ENCODE assay signal across 12 cellular contexts in genomic region chr16:85563031-85563430, GRCh38. TPM values are rescaled to one million over a fixed set of nuclear protein-coding genes. Genes with fewer than 3 reads are reported as not detected.
A peak's percentile ranks its signal among the peaks of the same experiment; 100 is the strongest.
DNase-seq lines count a peak whose midpoint lies in the region; ATAC-seq and TF ChIP-seq lines count a peak whose summit lies in the region.
"Had no signal": no experiment of that assay in that cellular context is flagged by ENCODE, and none has a peak within 500 bp of the region (broad histone marks: within the 10 kb centered on the region; RNA-seq: fewer than 3 reads in every experiment).

No MANE protein-coding gene starts in this region.

- no peak for TF ChIP-seq EP300 in sigmoid colon (IDR thresholded peaks at IDR 0.05)

- in situ Hi-C loops in GM13976 (cut with MboI; ENCODE audit: low sequenced_read_pairs, unreplicated experiment) = no loop called here

- H3K4me1 ChIP-seq in sigmoid colon = peaks cover 0 to 65% (median 48%) of the 10 kb centered on the region in 4 donors
- peaks cover 66% of the 10 kb centered on the region for H3K4me1 ChIP-seq in body of pancreas

- H3K4me3 ChIP-seq in WERI-Rb-1 (ENCODE audit: low read depth, low read length) (no peak overlapping the region), sigmoid colon (no peak overlapping the region), body of pancreas (no peak overlapping the region)

- no peak for DNase-seq in WERI-Rb-1
- DNase-seq in left kidney (ENCODE audit: low read depth, low spot score) = peak; percentile 66
- no peak for DNase-seq in sigmoid colon
- no peak for DNase-seq in body of pancreas
- DNase-seq in GF-D8 (lab: John Stamatoyannopoulos, UW) = no peak
- DNase-seq in GM13976 (ENCODE audit: low spot score) = no peak
- DNase-seq: activated CD8-positive, alpha-beta memory T cell treated with anti-CD3 and anti-CD28 coated beads, Interleukin-2, amount 50 U/mL, for 4 hours; amniotic stem cell; effector memory CD4-positive, alpha-beta T cell; MV-4-11 had no signal

- TF ChIP-seq POLR2A in sigmoid colon (IDR thresholded peaks at IDR 0.05) = no peak
- TF ChIP-seq POLR2A in body of pancreas (IDR thresholded peaks at IDR 0.05) = no peak

- 32 to 74% methylated on average over 8 of the region's 8 CpGs for WGBS in sigmoid colon, 2 donors
- WGBS in body of pancreas, 2 donors = 78 to 86% methylated on average over 8 of the region's 8 CpGs

- H3K36me3 ChIP-seq in WERI-Rb-1 = peaks cover 4% of the 10 kb centered on the region; the same call in 1 of the 2 replicates
- H3K36me3 ChIP-seq in sigmoid colon = no peaks in the 10 kb centered on the region
- H3K36me3 ChIP-seq in body of pancreas (replicated peaks in 1 of 2; ENCODE audit: insufficient read depth in 1 of 2, low read depth in 2 of 2) = no peaks in the 10 kb centered on the region

- H3K9me3 ChIP-seq in WERI-Rb-1 (ENCODE audit: severe bottlenecking) (no peaks in the 10 kb centered on the region), sigmoid colon (no peaks in the 10 kb centered on the region), body of pancreas (no peaks in the 10 kb centered on the region)

- no peaks in the 10 kb centered on the region for H3K27me3 ChIP-seq in WERI-Rb-1 (ENCODE audit: insufficient read depth, low read depth, severe bottlenecking)
- no peaks in the 10 kb centered on the region for H3K27me3 ChIP-seq in sigmoid colon
- H3K27me3 ChIP-seq in body of pancreas = no peaks in the 10 kb centered on the region

- ATAC-seq in body of pancreas (no peak), HG03196 (IDR thresholded peaks at IDR 0.05; ENCODE audit: unreplicated experiment) (no peak)

- TF ChIP-seq CTCF in C4-2B (conservative IDR thresholded peaks at IDR 0.05) = no peak
- no peak for TF ChIP-seq CTCF in WERI-Rb-1 (IDR thresholded peaks at IDR 0.05; ENCODE audit: low read depth, low read length)
- TF ChIP-seq CTCF in sigmoid colon (IDR thresholded peaks at IDR 0.05) = no peak
- TF ChIP-seq CTCF in body of pancreas (IDR thresholded peaks at IDR 0.05) = no peak
- no peak for TF ChIP-seq CTCF in GM13976 (IDR thresholded peaks at IDR 0.05; ENCODE audit: borderline replicate concordance, control extremely low read depth, extremely low read depth, insufficient read depth, missing control alignments)

- peak overlapping the region; percentile 99 for H3K27ac ChIP-seq in C4-2B
- peak overlapping the region; percentile 84 for H3K27ac ChIP-seq in WERI-Rb-1
- peak overlapping the region; percentile 17 to 59 (median 56) for H3K27ac ChIP-seq in sigmoid colon
- peak overlapping the region in 2 of 4 donors; percentile 36 to 51 for H3K27ac ChIP-seq in body of pancreas

- intact Hi-C loops in sigmoid colon (cut with DNase I) = no loop called here
- intact Hi-C loops in body of pancreas (cut with DNase I) = no loop called here

RNA-seq across cellular contexts. Expression of gene GSE1, which starts 50.1 kb away (rescaled TPM):
- total RNA-seq in sigmoid colon (10 to 100 TPM; 30.8 to 76.7 (median 47.3) TPM), body of pancreas (100 to 1,000 TPM in 1 of 2 donors, 10 to 100 TPM in 1; 76.5 to 221 TPM)
- polyA plus RNA-seq in sigmoid colon = 10 to 100 TPM; 12.0 to 49.5 (median 19.4) TPM
